Comparison of ENCODE assay signal across 7 cellular contexts in the genomic region with DNA sequence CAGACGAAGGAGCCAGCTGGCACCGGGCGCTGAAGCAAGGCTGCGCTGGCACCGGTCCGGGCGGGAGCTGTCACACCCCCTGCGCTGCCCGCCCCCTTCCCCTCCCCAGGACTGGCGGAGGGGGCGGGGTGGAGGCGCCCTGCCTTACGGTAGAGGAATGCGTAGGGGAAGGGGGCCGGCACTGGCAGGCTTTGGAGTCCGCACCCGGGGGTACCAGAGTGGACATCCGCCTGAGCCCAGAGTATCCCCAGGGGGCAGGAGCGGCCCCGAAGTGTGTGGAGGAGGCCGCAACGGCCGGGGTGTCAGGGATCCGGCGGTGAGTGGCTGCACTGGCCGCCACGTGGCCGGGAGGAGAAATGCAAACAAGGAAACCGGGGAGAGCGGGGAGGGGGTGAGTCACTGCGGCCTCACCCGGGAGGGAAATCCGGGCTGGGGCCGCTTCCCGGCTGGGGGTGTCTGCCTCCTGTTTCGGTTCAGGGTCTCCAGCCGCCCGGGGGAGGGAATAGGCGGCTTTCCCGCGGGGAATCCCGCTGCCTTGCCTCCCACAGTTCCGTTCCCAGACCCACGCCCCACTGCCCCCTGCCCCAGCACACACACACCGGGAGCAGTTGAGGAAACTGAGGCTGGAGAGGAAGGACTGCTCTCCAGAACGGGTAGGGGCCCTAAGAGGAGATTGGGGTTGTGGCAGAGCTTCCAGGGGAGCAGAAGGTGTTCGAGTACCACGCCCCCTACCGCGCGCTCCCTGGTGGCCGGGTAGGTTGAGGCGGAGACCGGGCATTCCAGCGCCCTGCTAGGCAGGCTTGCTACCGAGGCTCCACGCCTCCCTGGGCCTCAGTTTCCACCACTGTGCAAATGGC.
A peak's percentile ranks its signal among the peaks of the same experiment; 100 is the strongest.
DNase-seq lines count a peak whose midpoint lies in the region; ATAC-seq and TF ChIP-seq lines count a peak whose summit lies in the region.

A gene with protein sequence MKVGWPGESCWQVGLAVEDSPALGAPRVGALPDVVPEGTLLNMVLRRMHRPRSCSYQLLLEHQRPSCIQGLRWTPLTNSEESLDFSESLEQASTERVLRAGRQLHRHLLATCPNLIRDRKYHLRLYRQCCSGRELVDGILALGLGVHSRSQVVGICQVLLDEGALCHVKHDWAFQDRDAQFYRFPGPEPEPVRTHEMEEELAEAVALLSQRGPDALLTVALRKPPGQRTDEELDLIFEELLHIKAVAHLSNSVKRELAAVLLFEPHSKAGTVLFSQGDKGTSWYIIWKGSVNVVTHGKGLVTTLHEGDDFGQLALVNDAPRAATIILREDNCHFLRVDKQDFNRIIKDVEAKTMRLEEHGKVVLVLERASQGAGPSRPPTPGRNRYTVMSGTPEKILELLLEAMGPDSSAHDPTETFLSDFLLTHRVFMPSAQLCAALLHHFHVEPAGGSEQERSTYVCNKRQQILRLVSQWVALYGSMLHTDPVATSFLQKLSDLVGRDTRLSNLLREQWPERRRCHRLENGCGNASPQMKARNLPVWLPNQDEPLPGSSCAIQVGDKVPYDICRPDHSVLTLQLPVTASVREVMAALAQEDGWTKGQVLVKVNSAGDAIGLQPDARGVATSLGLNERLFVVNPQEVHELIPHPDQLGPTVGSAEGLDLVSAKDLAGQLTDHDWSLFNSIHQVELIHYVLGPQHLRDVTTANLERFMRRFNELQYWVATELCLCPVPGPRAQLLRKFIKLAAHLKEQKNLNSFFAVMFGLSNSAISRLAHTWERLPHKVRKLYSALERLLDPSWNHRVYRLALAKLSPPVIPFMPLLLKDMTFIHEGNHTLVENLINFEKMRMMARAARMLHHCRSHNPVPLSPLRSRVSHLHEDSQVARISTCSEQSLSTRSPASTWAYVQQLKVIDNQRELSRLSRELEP (minus strand): TSS at position 47 of the 857 bp plus-strand sequence. CDS start 324 bp downstream, outside the sequence.

- TF ChIP-seq CTCF in GM12875 (IDR thresholded peaks at IDR 0.05; ENCODE audit: borderline replicate concordance, insufficient read depth, low read depth, low read length), result peak; percentile 73
- peak; percentile 65 for TF ChIP-seq CTCF in choroid plexus epithelial cell (conservative IDR thresholded peaks at IDR 0.05; ENCODE audit: low read depth, low read length)

- ATAC-seq in HG02840 (IDR thresholded peaks at IDR 0.05; ENCODE audit: low FRiP score, unreplicated experiment), result peak; percentile 68

- DNase-seq in NCI-H2029 treated with DMSO at 0.1 percent for 48 hours (lab: John Stamatoyannopoulos, UW) (peak; percentile 61), choroid plexus epithelial cell (ENCODE audit: low read depth) (peak; percentile 75), kidney glomerular epithelial cell (lab: John Stamatoyannopoulos, UW) (peak; percentile 91)
- DNase-seq in activated CD4-positive, CD25-positive, alpha-beta regulatory T cell treated with anti-CD3 and anti-CD28 coated beads, Interleukin-2, amount 50 U/mL, for 72 hours, result peak; percentile 68
- DNase-seq in stimulated activated CD4-positive, alpha-beta T cell treated with anti-CD3 and anti-CD28 coated beads, Interleukin-15, amount 100 ng/mL, for 24 hours, result peak; percentile 84

- H3K4me3 ChIP-seq in GM12875 (ENCODE audit: low read depth, low read length) (peak within 1 kb of the TSS; percentile 42), choroid plexus epithelial cell (ENCODE audit: low read depth, low read length) (peak within 1 kb of the TSS; percentile 67)

Comparison
In these comparisons a context has a peak if more than half of its experiments do, and no peak if none do; other contexts are left out.
1. Peak in every context shown above with its lines: DNase-seq, ATAC-seq and H3K4me3 ChIP-seq.